Comparison of ENCODE assay signal across 24 cellular contexts in genomic region chr12:5434647-5434968, GRCh38. TPM values are rescaled to one million over a fixed set of nuclear protein-coding genes. Genes with fewer than 3 reads are reported as not detected.
DNase-seq lines count a peak whose midpoint lies in the region; ATAC-seq and TF ChIP-seq lines count a peak whose summit lies in the region.
"Had no signal": no experiment of that assay in that cellular context is flagged by ENCODE, and none has a peak within 500 bp of the region (broad histone marks: within the 10 kb centered on the region; RNA-seq: fewer than 3 reads in every experiment).

No MANE protein-coding gene starts in this region.

- peak overlapping the region; percentile 86 for H3K4me2 ChIP-seq in OCI-LY7 (ENCODE audit: low read length)
- H3K4me2 ChIP-seq in fibroblast of lung (ENCODE audit: extremely low read depth, insufficient read depth, low read length): peak overlapping the region; percentile 78

- peaks cover 25% of the 10 kb centered on the region; the same call in 1 of the 2 replicates for H4K20me1 ChIP-seq in OCI-LY7 (ENCODE audit: insufficient read depth, low read length)
- no peaks in the 10 kb centered on the region for H4K20me1 ChIP-seq in fibroblast of lung (ENCODE audit: control insufficient read depth, extremely low read depth, insufficient read depth, low read length)

- no peak overlapping the region for H3K9ac ChIP-seq in fibroblast of lung (ENCODE audit: insufficient read depth, low read length)

- intact Hi-C loops in OCI-LY7 (cut with micrococcal nuclease; ENCODE audit: unreplicated experiment) (no loop called here), tibial artery (cut with DNase I; ENCODE audit: low total_unique reads) (loop anchor here (5.0 kb wide), 1 partner anchor 58 kb away; no protein-coding TSS in a partner anchor)

- DNase-seq in HFF-Myc (ENCODE audit: extremely low read depth, low read depth): no peak
- no peak for DNase-seq in OCI-LY7 (ENCODE audit: low spot score)
- DNase-seq in fibroblast of lung (ENCODE audit: low read depth in 2 of 2): no peak
- no peak for DNase-seq in tibial artery
- DNase-seq in NCI-H128 (lab: John Stamatoyannopoulos, UW; ENCODE audit: unreplicated experiment): no peak
- no peak for DNase-seq in activated CD4-positive, alpha-beta T cell treated with anti-CD3 and anti-CD28 coated beads for 48 hours
- DNase-seq: activated CD4-positive, alpha-beta T cell treated with anti-CD3 and anti-CD28 coated beads, Interleukin-2, amount 50 U/mL, for 4 hours; activated CD8-positive, alpha-beta memory T cell treated with anti-CD3 and anti-CD28 coated beads, Interleukin-2, amount 50 U/mL, for 48 hours; CD4-positive, CD25-positive, alpha-beta regulatory T cell; cerebellar nuclear complex; hippocampal formation; MG63; NCI-H1436; nephron progenitor cell; right lobe of liver; stimulated activated naive CD4-positive, alpha-beta T cell treated with Interleukin-2 at 50 U/mL for 16 hours; testis had no signal

- no peak overlapping the region for H2AFZ ChIP-seq in OCI-LY7 (ENCODE audit: low read length)
- H2AFZ ChIP-seq in fibroblast of lung (ENCODE audit: low read length): no peak overlapping the region

- H3K27ac ChIP-seq in OCI-LY7 (ENCODE audit: low read depth, low read length, poor library complexity, severe bottlenecking) (no peak overlapping the region), fibroblast of lung (ENCODE audit: insufficient read depth, low read length) (no peak overlapping the region), tibial artery (peak overlapping the region; percentile 92 to 96)
- H3K27ac ChIP-seq: epithelial cell of prostate, testis had no signal

- CTCF ChIA-PET in OCI-LY7 (lab: Charles Lee; ENCODE audit: unreplicated experiment): no interaction called here

- POLR2A ChIA-PET in OCI-LY7 (lab: Charles Lee): interaction anchor here (1.2 to 1.6 kb wide), 2 partner anchors 44 to 67 kb away, joined by 3 to 8 read pairs; no protein-coding TSS in a partner anchor

- H3K4me1 ChIP-seq in OCI-LY7 (ENCODE audit: insufficient read depth, low read length, poor library complexity, severe bottlenecking) (peaks cover 61% of the 10 kb centered on the region), fibroblast of lung (ENCODE audit: control insufficient read depth, extremely low read depth, insufficient read depth, low read length) (peaks cover 10% of the 10 kb centered on the region), tibial artery (peaks cover 0 to 75% (median 50%) of the 10 kb centered on the region in 4 donors)

- no TSS peak for BruUV-seq in OCI-LY7 (replicated peaks; lab: Mats Ljungman, UMichigan)

- H3K4me3 ChIP-seq in HFF-Myc (replicated peaks; ENCODE audit: low read depth, low read length) (peak overlapping the region; percentile 69), OCI-LY7 (ENCODE audit: low read depth, low read length, poor library complexity, severe bottlenecking) (peak overlapping the region; percentile 6), fibroblast of lung (replicated peaks in 1 of 4; ENCODE audit: control extremely low read depth in 1 of 4, insufficient read depth in 1 of 4, low read depth in 3 of 4, low read length in 4 of 4) (peak overlapping the region in 3 of 4 experiments; percentile 73 to 79 (median 78)), tibial artery (peak overlapping the region; percentile 76 to 82)
- H3K4me3 ChIP-seq: K562, MG63 had no signal

- TF ChIP-seq CTCF in HFF-Myc (IDR thresholded peaks at IDR 0.05; ENCODE audit: low read depth, low read length, missing control alignments) (no peak), OCI-LY7 (conservative IDR thresholded peaks at IDR 0.05; ENCODE audit: low read length) (no peak), fibroblast of lung (conservative IDR thresholded peaks at IDR 0.05 in 1 of 2, IDR thresholded peaks at IDR 0.05 in 1 of 2; ENCODE audit: low read depth in 1 of 2, low read length in 2 of 2) (no peak), tibial artery (IDR thresholded peaks at IDR 0.05) (no peak)

- H3K9me2 ChIP-seq in OCI-LY7 (ENCODE audit: insufficient read depth, low read length): no peaks in the 10 kb centered on the region

- ATAC-seq in HG03439 (IDR thresholded peaks at IDR 0.05; ENCODE audit: unreplicated experiment): no peak
- ATAC-seq: activated naive CD4-positive, alpha-beta T cell treated with anti-CD3 and anti-CD28 coated beads, Interleukin-2, amount 50 U/mL, for 72 hours; activated T-helper 17 cell treated with anti-CD3 and anti-CD28 coated beads, Interleukin-2, amount 50 U/mL, for 72 hours; K562; right lobe of liver; WTC11 had no signal

- H3K36me3 ChIP-seq in OCI-LY7 (ENCODE audit: insufficient read depth, low read length) (peaks cover 21% of the 10 kb centered on the region), fibroblast of lung (ENCODE audit: control insufficient read depth, insufficient read depth, low read length) (no peaks in the 10 kb centered on the region), tibial artery (no peaks in the 10 kb centered on the region)
- H3K36me3 ChIP-seq: MG63, right lobe of liver had no signal

- peaks cover 67% of the 10 kb centered on the region for H3K79me2 ChIP-seq in OCI-LY7 (ENCODE audit: insufficient read depth, low read depth, low read length)
- H3K79me2 ChIP-seq in fibroblast of lung (ENCODE audit: control insufficient read depth, insufficient read depth, low read length): peaks cover 58% of the 10 kb centered on the region

- H3K9me3 ChIP-seq in OCI-LY7 (ENCODE audit: low read length): no peaks in the 10 kb centered on the region
- no peaks in the 10 kb centered on the region for H3K9me3 ChIP-seq in fibroblast of lung (ENCODE audit: control insufficient read depth, insufficient read depth, low read depth, low read length)
- no peaks in the 10 kb centered on the region for H3K9me3 ChIP-seq in tibial artery
- H3K9me3 ChIP-seq: MG63, right lobe of liver, testis had no signal

- H3K27me3 ChIP-seq in fibroblast of lung (ENCODE audit: control insufficient read depth, insufficient read depth, low read length) (peaks cover 7% of the 10 kb centered on the region), tibial artery (no peaks in the 10 kb centered on the region)
- H3K27me3 ChIP-seq: right lobe of liver, testis had no signal

RNA-seq across cellular contexts. Expression of gene NTF3, which starts 2.7 kb away (rescaled TPM):
- 9.6 and 15.2 TPM in 2 replicates for total RNA-seq in OCI-LY7 (2014; rRNA removed; shearing (Covaris generic))
- total RNA-seq in OCI-LY7 (2022) (11.5 and 14.1 TPM in 2 replicates), fibroblast of lung (1.5 and 5.9 TPM in 2 replicates)
- 11.2 and 12.5 TPM in 2 replicates for polyA plus RNA-seq in fibroblast of lung
- polyA plus RNA-seq in fibroblast of lung (2012): 9.5 and 10.2 TPM in 2 replicates
- polyA minus RNA-seq in fibroblast of lung (ENCODE audit: low replicate concordance): 13.3 and 14.7 TPM in 2 replicates
- total RNA-seq: activated naive CD4-positive, alpha-beta T cell treated with anti-CD3 and anti-CD28 coated beads, Interleukin-2, amount 50 U/mL, for 72 hours; activated T-helper 17 cell treated with anti-CD3 and anti-CD28 coated beads, Interleukin-2, amount 50 U/mL, for 72 hours; CD4-positive, CD25-positive, alpha-beta regulatory T cell; K562; mononuclear cell had no signal
- polyA plus RNA-seq: CD4-positive, CD25-positive, alpha-beta regulatory T cell; K562 had no signal

Comparison
In these comparisons a context has a peak if more than half of its experiments do, and no peak if none do; other contexts are left out.
1. H3K4me3 ChIP-seq: peak in every context shown above with its lines; median percentile 79 in tibial artery; 78 in fibroblast of lung; 69 in HFF-Myc; 6 in OCI-LY7.
2. H3K27ac ChIP-seq: peak in tibial artery (2 of 2); none in OCI-LY7 (single experiment) and fibroblast of lung (single experiment).